In genomic region chr7:56074371-56074791, GRCh38 we compare ENCODE assay signal across 8 cellular contexts. TPM values are rescaled to one million over a fixed set of nuclear protein-coding genes. Genes with fewer than 3 reads are reported as not detected.
DNase-seq lines count a peak whose midpoint lies in the region; ATAC-seq, FAIRE-seq and TF ChIP-seq lines count a peak whose summit lies in the region.

No MANE protein-coding gene starts in this region.

- H3K27ac ChIP-seq in gastroesophageal sphincter (peak overlapping the region in 3 of 4 donors; percentile 5 to 61 (median 55)), pancreas (peak overlapping the region in 3 of 4 donors; percentile 33 to 67 (median 50)), upper lobe of right lung (no peak overlapping the region)

- peak; percentile 85 for TF ChIP-seq CTCF in GM10248 (IDR thresholded peaks at IDR 0.05; ENCODE audit: control extremely low read depth, extremely low read depth, low read depth, missing control alignments)
- TF ChIP-seq CTCF in gastroesophageal sphincter (IDR thresholded peaks at IDR 0.05): peak; percentile 86 to 94 (median 88)
- TF ChIP-seq CTCF in pancreas (IDR thresholded peaks at IDR 0.05): peak; percentile 83 to 96 (median 90)
- peak; percentile 92 for TF ChIP-seq CTCF in upper lobe of right lung (IDR thresholded peaks at IDR 0.05)

- TF ChIP-seq POLR2A in H54 (IDR thresholded peaks at IDR 0.05; ENCODE audit: low read depth, low read length): no peak
- no peak for TF ChIP-seq POLR2A in gastroesophageal sphincter (IDR thresholded peaks at IDR 0.05)

- H3K36me3 ChIP-seq in gastroesophageal sphincter (peaks cover 0 to 62% of the 10 kb centered on the region in 2 donors), pancreas (peaks cover 0 to 18% (median 8%) of the 10 kb centered on the region in 3 donors), upper lobe of right lung (peaks cover 50% of the 10 kb centered on the region)

- POLR2A ChIA-PET in GM10248 (lab: Yijun Ruan, JAX): no interaction called here

- DNase-seq in GM10248 (ENCODE audit: extremely low spot score) (peak; percentile 78), H54 (ENCODE audit: insufficient read length, low spot score) (peak; percentile 85), LoVo (ENCODE audit: low spot score) (peak; percentile 80), SHP77 treated with DMSO at 0.1 percent for 48 hours (lab: John Stamatoyannopoulos, UW) (peak; percentile 89), pancreas (peak; percentile 90 to 97 (median 94)), upper lobe of right lung (peak; percentile 89)
- DNase-seq in activated effector memory CD4-positive, alpha-beta T cell treated with anti-CD3 and anti-CD28 coated beads, Interleukin-2, amount 50 U/mL, for 16 hours: peak; percentile 85

- FAIRE-seq in H54 (lab: Jason Lieb, UNC) (no peak), pancreas (lab: Jason Lieb, UNC) (no peak)

- H3K9me3 ChIP-seq in gastroesophageal sphincter: no peaks in the 10 kb centered on the region
- H3K9me3 ChIP-seq in pancreas: no peaks in the 10 kb centered on the region
- H3K9me3 ChIP-seq in upper lobe of right lung: no peaks in the 10 kb centered on the region

- ATAC-seq in gastroesophageal sphincter: peak; percentile 93
- ATAC-seq in pancreas: peak; percentile 97 to 99 (median 98)
- peak; percentile 99 for ATAC-seq in upper lobe of right lung

- no peaks in the 10 kb centered on the region for H3K27me3 ChIP-seq in gastroesophageal sphincter
- H3K27me3 ChIP-seq in pancreas: no peaks in the 10 kb centered on the region
- no peaks in the 10 kb centered on the region for H3K27me3 ChIP-seq in upper lobe of right lung

- TF ChIP-seq EP300 in gastroesophageal sphincter (IDR thresholded peaks at IDR 0.05): no peak

- CTCF ChIA-PET in GM10248 (lab: Yijun Ruan, JAX): interaction anchor here (0.6 to 4.5 kb wide), 34 partner anchors 9 to 649 kb away, joined by 3 to 37 read pairs (median 5); partner anchors contain the start of genes CCT6A, NIPSNAP2, PHKG1 and PSPH

- peaks cover 0 to 19% (median 5%) of the 10 kb centered on the region in 3 donors for H3K4me1 ChIP-seq in gastroesophageal sphincter
- peaks cover 3 to 5% (median 4%) of the 10 kb centered on the region in 3 donors for H3K4me1 ChIP-seq in pancreas
- no peaks in the 10 kb centered on the region for H3K4me1 ChIP-seq in upper lobe of right lung

- 0 to 7% methylated on average over 8 of the region's 19 CpGs for WGBS in gastroesophageal sphincter (ENCODE audit: low coverage in 1 of 2), 2 donors
- 7 to 9% methylated on average over 19 of the region's 19 CpGs for WGBS in pancreas, 2 donors

- no peak overlapping the region for H3K4me3 ChIP-seq in gastroesophageal sphincter
- H3K4me3 ChIP-seq in pancreas: no peak overlapping the region
- H3K4me3 ChIP-seq in upper lobe of right lung: no peak overlapping the region

- intact Hi-C loops in pancreas (cut with DNase I): loop anchor here in 2 of 3 donors (2.0 to 10.0 kb wide), 2 partner anchors 70 kb away; no protein-coding TSS in a partner anchor
- intact Hi-C loops in upper lobe of right lung (cut with DNase I): no loop called here

RNA-seq across cellular contexts. Expression of gene SUMF2, which starts 10.3 kb away (rescaled TPM):
- total RNA-seq in gastroesophageal sphincter: 100 to 1,000 TPM in 1 of 4 donors, 10 to 100 TPM in 3; 84.2 to 117 (median 88.6) TPM
- total RNA-seq in pancreas: 100 to 1,000 TPM in 5 of 6 donors, 10 to 100 TPM in 1; 95.0 to 136 (median 108) TPM
- 100 to 1,000 TPM in 1 of 2 donors, 10 to 100 TPM in 1; 88.6 to 101 TPM for polyA plus RNA-seq in pancreas
- 167 TPM for total RNA-seq in upper lobe of right lung

RNA-seq across cellular contexts. Expression of gene PHKG1, which starts 18.4 kb away (rescaled TPM):
- 1 to 10 TPM in 2 of 4 donors, not detected in 2; 1.9 to 2.1 TPM for total RNA-seq in gastroesophageal sphincter
- under 1 TPM; 0.16 to 0.78 (median 0.48) TPM for total RNA-seq in pancreas
- 1 to 10 TPM; 1.4 to 1.6 TPM for polyA plus RNA-seq in pancreas
- 0.72 TPM for total RNA-seq in upper lobe of right lung

RNA-seq across cellular contexts. Expression of gene CCT6A, which starts 22.8 kb away (rescaled TPM):
- 100 to 1,000 TPM in 2 of 4 donors, 10 to 100 TPM in 2; 88.3 to 138 (median 116) TPM for total RNA-seq in gastroesophageal sphincter
- 10 to 100 TPM; 33.6 to 56.5 (median 51.3) TPM for total RNA-seq in pancreas
- 10 to 100 TPM; 80.4 to 89.0 TPM for polyA plus RNA-seq in pancreas
- 76.2 TPM for total RNA-seq in upper lobe of right lung

RNA-seq across cellular contexts. Expression of gene PSPH, which starts 23.1 kb away (rescaled TPM):
- total RNA-seq in gastroesophageal sphincter: 10 to 100 TPM in 1 of 4 donors, 1 to 10 TPM in 3; 6.9 to 13.5 (median 8.6) TPM
- 1 to 10 TPM; 3.8 to 9.1 (median 7.2) TPM for total RNA-seq in pancreas
- 1 to 10 TPM; 3.3 to 3.8 TPM for polyA plus RNA-seq in pancreas
- total RNA-seq in upper lobe of right lung: 10.1 TPM

RNA-seq across cellular contexts. Expression of gene CHCHD2, which starts 31.9 kb away (rescaled TPM):
- total RNA-seq in gastroesophageal sphincter (100 to 1,000 TPM; 221 to 414 (median 339) TPM), pancreas (100 to 1,000 TPM; 115 to 189 (median 149) TPM), upper lobe of right lung (200 TPM)
- 100 to 1,000 TPM; 135 to 265 TPM for polyA plus RNA-seq in pancreas
